In the genomic region with DNA sequence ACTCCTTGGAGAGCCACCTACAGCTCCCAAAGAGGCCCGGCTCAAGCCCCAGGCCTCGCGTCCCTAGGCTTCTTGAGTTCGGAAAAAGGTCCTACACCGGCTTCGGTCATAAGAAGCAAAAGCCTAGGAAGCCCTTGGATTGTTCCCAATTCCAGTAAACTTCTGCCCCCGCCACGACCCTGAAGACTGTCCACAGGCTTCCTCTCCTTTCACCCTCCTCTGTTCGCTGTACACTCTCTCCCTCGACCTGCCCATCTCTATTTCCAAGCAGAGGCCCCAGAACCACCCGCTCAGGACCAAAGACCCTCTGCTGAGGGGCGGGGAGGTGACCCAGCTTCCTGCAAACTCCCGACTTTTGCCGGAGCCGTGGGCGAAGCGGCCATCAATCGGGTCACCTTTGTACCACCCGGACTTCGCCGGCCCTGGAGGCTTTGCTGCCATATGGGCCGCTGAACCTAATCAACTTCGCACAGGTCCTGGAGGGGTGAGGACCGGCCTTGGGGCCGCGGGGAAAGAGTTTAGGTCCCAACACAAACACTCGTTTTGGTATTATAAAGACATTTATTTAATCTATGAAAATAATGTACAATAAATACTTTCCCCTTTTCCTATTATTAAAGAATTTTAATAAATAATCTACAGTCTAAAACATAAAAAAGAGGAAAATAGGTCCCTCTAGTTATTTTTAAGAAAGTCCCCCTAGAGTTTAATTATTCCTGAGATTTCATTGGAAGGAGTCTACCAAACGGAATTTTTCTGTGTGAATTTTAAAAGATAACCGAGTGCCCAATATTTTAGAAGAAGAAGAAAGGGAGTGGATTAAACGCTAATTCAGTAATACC, we compare ENCODE assay signal across 8 cellular contexts. TPM values are rescaled to one million over a fixed set of nuclear protein-coding genes. Genes with fewer than 3 reads are reported as not detected.
DNase-seq lines count a peak whose midpoint lies in the region; ATAC-seq, FAIRE-seq and TF ChIP-seq lines count a peak whose summit lies in the region.

No MANE protein-coding gene starts in this region.

- no peaks in the 10 kb centered on the region for H3K9me3 Mint-ChIP-seq in activated T-cell treated with anti-CD3 and anti-CD28 coated beads, Interleukin-2, amount 50 U/mL, for 24 hours

- no peak for TF ChIP-seq CTCF in gastroesophageal sphincter (IDR thresholded peaks at IDR 0.05)
- no peak for TF ChIP-seq CTCF in retinal pigment epithelial cell (conservative IDR thresholded peaks at IDR 0.05; ENCODE audit: low read depth, low read length)

- H3K27ac Mint-ChIP-seq in activated T-cell treated with anti-CD3 and anti-CD28 coated beads, Interleukin-2, amount 50 U/mL, for 24 hours = peak overlapping the region; percentile 97

- H3K4me3 Mint-ChIP-seq in activated T-cell treated with anti-CD3 and anti-CD28 coated beads, Interleukin-2, amount 50 U/mL, for 24 hours = peak overlapping the region; percentile 91

- WGBS in gastroesophageal sphincter (ENCODE audit: low coverage in 1 of 2), 2 donors = 4 to 5% methylated on average over 9 to 16 of the region's 30 CpGs

- peak; percentile 23 for FAIRE-seq in HTR-8/SVneo (lab: Jason Lieb, UNC)

- peak overlapping the region; percentile 90 to 98 (median 96) for H3K27ac ChIP-seq in gastroesophageal sphincter

- H3K4me1 ChIP-seq in gastroesophageal sphincter = peaks cover 8 to 47% (median 32%) of the 10 kb centered on the region in 3 donors

- peaks cover 13% of the 10 kb centered on the region for H3K36me3 Mint-ChIP-seq in activated T-cell treated with anti-CD3 and anti-CD28 coated beads, Interleukin-2, amount 50 U/mL, for 24 hours (ENCODE audit: low read depth)

- DNase-seq in HTR-8/SVneo (ENCODE audit: insufficient read length, low spot score) (no peak), retinal pigment epithelial cell (ENCODE audit: low read depth) (no peak), SW 1271 (lab: John Stamatoyannopoulos, UW) (no peak)
- DNase-seq in activated T-cell treated with anti-CD3 and anti-CD28 coated beads, Interleukin-2, amount 50 U/mL, for 24 hours = peak; percentile 67

- H3K36me3 ChIP-seq in gastroesophageal sphincter = peaks cover 0 to 5% of the 10 kb centered on the region in 2 donors

- no peak for TF ChIP-seq POLR2A in gastroesophageal sphincter (IDR thresholded peaks at IDR 0.05)

- peak overlapping the region; percentile 73 to 81 for H3K4me3 ChIP-seq in gastroesophageal sphincter
- H3K4me3 ChIP-seq in retinal pigment epithelial cell (ENCODE audit: low read length) = peak overlapping the region; percentile 39

- no peaks in the 10 kb centered on the region for H3K27me3 ChIP-seq in gastroesophageal sphincter

- peaks cover 48% of the 10 kb centered on the region for H3K4me1 Mint-ChIP-seq in activated T-cell treated with anti-CD3 and anti-CD28 coated beads, Interleukin-2, amount 50 U/mL, for 24 hours (ENCODE audit: low read depth)

- ATAC-seq in gastroesophageal sphincter = no peak
- no peak for ATAC-seq in GM21515 (IDR thresholded peaks at IDR 0.05; ENCODE audit: unreplicated experiment)
- no peak for ATAC-seq in HG03280 (IDR thresholded peaks at IDR 0.05; ENCODE audit: unreplicated experiment)
- no peak for ATAC-seq in GM19397 (IDR thresholded peaks at IDR 0.05; ENCODE audit: unreplicated experiment)

- H3K27me3 Mint-ChIP-seq in activated T-cell treated with anti-CD3 and anti-CD28 coated beads, Interleukin-2, amount 50 U/mL, for 24 hours = peaks cover 32% of the 10 kb centered on the region

- no peaks in the 10 kb centered on the region for H3K9me3 ChIP-seq in gastroesophageal sphincter

- TF ChIP-seq EP300 in gastroesophageal sphincter (IDR thresholded peaks at IDR 0.05) = no peak

RNA-seq across cellular contexts. Expression of gene HOXB2, which starts 2.6 kb away (rescaled TPM):
- total RNA-seq in gastroesophageal sphincter = 10 to 100 TPM; 28.7 to 65.2 (median 38.8) TPM

RNA-seq across cellular contexts. Expression of gene HOXB1, which starts 11.5 kb away (rescaled TPM):
- total RNA-seq in gastroesophageal sphincter = not detected

RNA-seq across cellular contexts. Expression of gene HOXB4, which starts 35.8 kb away (rescaled TPM):
- total RNA-seq in gastroesophageal sphincter = 10 to 100 TPM in 1 of 4 donors, 1 to 10 TPM in 3; 3.0 to 12.9 (median 6.9) TPM

RNA-seq across cellular contexts. Expression of gene HOXB3, which starts 47.7 kb away (rescaled TPM):
- total RNA-seq in gastroesophageal sphincter = 10 to 100 TPM; 11.4 to 48.7 (median 24.2) TPM

RNA-seq across cellular contexts. Expression of gene HOXB5, which starts 51.2 kb away (rescaled TPM):
- 1 to 10 TPM in 3 of 4 donors, under 1 TPM in 1; 0.27 to 2.7 (median 1.4) TPM for total RNA-seq in gastroesophageal sphincter
